ENCODE assay signal across 24 cellular contexts in the genomic region with DNA sequence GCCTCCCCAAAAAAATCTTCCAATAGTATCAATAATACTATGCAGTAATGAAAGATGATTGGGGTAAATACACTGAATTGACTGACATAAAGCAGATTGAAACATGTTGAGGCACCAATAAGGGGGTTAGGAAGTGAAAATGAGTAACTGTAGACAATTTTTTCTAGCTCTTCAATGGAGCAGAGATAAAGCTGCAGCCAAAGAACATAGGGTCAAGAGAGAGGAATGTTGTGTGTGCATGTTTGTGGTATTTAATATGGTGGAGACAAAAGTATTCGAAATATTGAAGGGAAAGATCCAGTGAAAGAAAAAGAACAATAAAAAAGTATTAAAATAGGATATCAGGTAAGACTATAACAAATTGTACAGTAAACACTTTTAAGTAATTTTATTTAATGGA.
DNase-seq lines count a peak whose midpoint lies in the region; ATAC-seq and TF ChIP-seq lines count a peak whose summit lies in the region.
"Had no signal": no experiment of that assay in that cellular context is flagged by ENCODE, and none has a peak within 500 bp of the region (broad histone marks: within the 10 kb centered on the region; RNA-seq: fewer than 3 reads in every experiment).

No MANE protein-coding gene starts in this region.

- H3K56ac ChIP-seq in IMR-90 (ENCODE audit: extremely low read depth, insufficient read depth, low read length) = no peak overlapping the region

- in situ Hi-C loops in IMR-90 (cut with MboI; ENCODE audit: low sequenced_read_pairs) (no loop called here), astrocyte of the spinal cord (cut with HindIII; ENCODE audit: low sequenced_read_pairs) (no loop called here)

- no peak for TF ChIP-seq CTCF in IMR-90 (conservative IDR thresholded peaks at IDR 0.05; ENCODE audit: low read depth, low read length)
- TF ChIP-seq CTCF in astrocyte of the spinal cord (IDR thresholded peaks at IDR 0.05; ENCODE audit: low read depth, low read length) = no peak
- no peak for TF ChIP-seq CTCF in coronary artery (IDR thresholded peaks at IDR 0.05)

- peak; percentile 63 for DNase-seq in IMR-90
- DNase-seq in astrocyte of the spinal cord (ENCODE audit: low read depth, low spot score) = peak; percentile 62
- DNase-seq in glomerular visceral epithelial cell (ENCODE audit: extremely low spot score) = peak; percentile 18
- DNase-seq in stimulated activated CD4-positive, alpha-beta T cell treated with anti-CD3 and anti-CD28 coated beads, Interleukin-4, amount 100 ng/mL, for 24 hours = no peak
- DNase-seq in sciatic nerve (ENCODE audit: low spot score) = no peak
- DNase-seq in coronary artery (ENCODE audit: low spot score) = no peak
- no peak for DNase-seq in NK-92 treated with Interleukin-12 subunit alpha and Interleukin-12 subunit beta, amount 100 ng/mL, for 24 hours (lab: John Stamatoyannopoulos, UW)
- DNase-seq: activated CD4-positive, alpha-beta T cell treated with anti-CD3 and anti-CD28 coated beads, Interleukin-2, amount 50 U/mL, for 48 hours; activated naive CD4-positive, alpha-beta T cell; activated T-cell treated with anti-CD3 and anti-CD28 coated beads, Interleukin-2, amount 50 U/mL, for 72 hours; CD4-positive, CD25-positive, alpha-beta regulatory T cell; DND-41; effector CD8-positive, alpha-beta T cell; NCI-H1417 treated with DMSO at 0.1 percent for 48 hours; NCI-H2029 treated with DMSO at 0.1 percent for 48 hours; NCI-H526 treated with DMSO at 0.1 percent for 48 hours; PC-9; SHP77; small intestine; stimulated activated naive CD8-positive, alpha-beta T cell treated with anti-CD3 and anti-CD28 coated beads, Interleukin-15, Interleukin-2, amounts not matched to agents 100 U/mL and 50 U/mL, for 24 hours; T-helper 17 cell; upper lobe of right lung had no signal

- H2BK15ac ChIP-seq in IMR-90 (ENCODE audit: low read depth, low read length) = no peak overlapping the region

- no peak for TF ChIP-seq POLR2A in IMR-90 (IDR thresholded peaks at IDR 0.05; ENCODE audit: low read depth, low read length)

- intact Hi-C loops in IMR-90 (cut with micrococcal nuclease) (no loop called here), sciatic nerve (cut with DNase I) (no loop called here)

- H4K91ac ChIP-seq in IMR-90 (ENCODE audit: insufficient read depth, low read depth, low read length) = no peak overlapping the region

- TF ChIP-seq RAD21 in IMR-90 (IDR thresholded peaks at IDR 0.05; ENCODE audit: low read length) = no peak

- H3K36me3 ChIP-seq in IMR-90 (ENCODE audit: control insufficient read depth, insufficient read depth, low read length) = no peaks in the 10 kb centered on the region
- H3K36me3 ChIP-seq: upper lobe of right lung had no signal

- no peak overlapping the region for H2AFZ ChIP-seq in IMR-90 (replicated peaks; ENCODE audit: low read length, poor library complexity)
- H2AFZ ChIP-seq: PC-9 had no signal

- H3K9me3 ChIP-seq in IMR-90 (ENCODE audit: control insufficient read depth, insufficient read depth, low read length) = no peaks in the 10 kb centered on the region
- H3K9me3 ChIP-seq: upper lobe of right lung had no signal

- H2BK5ac ChIP-seq in IMR-90 (ENCODE audit: low read depth, low read length, poor library complexity, severe bottlenecking) = peak overlapping the region; percentile 94

- POLR2A ChIA-PET in IMR-90 (lab: Charles Lee; ENCODE audit: unreplicated experiment) = no interaction called here

- dilution Hi-C loops in IMR-90 (cut with HindIII; ENCODE audit: low sequenced_read_pairs, unreplicated experiment) = no loop called here

- no peaks in the 10 kb centered on the region for H3K9me1 ChIP-seq in IMR-90 (ENCODE audit: insufficient read depth, low read length)

- peak overlapping the region; percentile 12; the same call in 1 of the 2 replicates for H2BK120ac ChIP-seq in IMR-90 (ENCODE audit: low read depth, low read length)

- peak; percentile 35; the same call in 1 of the 2 replicates for ATAC-seq in IMR-90 (ENCODE audit: low read depth)
- no peak for ATAC-seq in sciatic nerve
- ATAC-seq: activated T-cell treated with anti-CD3 and anti-CD28 coated beads, Interleukin-2, amount 50 U/mL, for 72 hours; foreskin keratinocyte; stimulated activated naive CD8-positive, alpha-beta T cell treated with anti-CD3 and anti-CD28 coated beads, Interleukin-15, Interleukin-2, amounts not matched to agents 100 U/mL and 50 U/mL, for 24 hours; T-helper 17 cell; upper lobe of right lung had no signal

- H3K27ac ChIP-seq in IMR-90 (ENCODE audit: insufficient read depth, low read length) (no peak overlapping the region), coronary artery (no peak overlapping the region)
- H3K27ac ChIP-seq: foreskin keratinocyte, HL-60, PC-9, upper lobe of right lung had no signal

- CTCF ChIA-PET in IMR-90 (lab: Yijun Ruan, JAX) = no interaction called here

- H2AK9ac ChIP-seq in IMR-90 (replicated peaks; ENCODE audit: low read depth, low read length, poor library complexity) = no peak overlapping the region

- no peak overlapping the region for H3K18ac ChIP-seq in IMR-90 (ENCODE audit: low read depth, low read length)

- no peak overlapping the region for H3K23ac ChIP-seq in IMR-90 (ENCODE audit: low read depth, low read length)

- no peaks in the 10 kb centered on the region for H3K79me1 ChIP-seq in IMR-90 (ENCODE audit: low read depth in 1 of 2, low read length in 2 of 2)

- H3K27me3 ChIP-seq in IMR-90 (ENCODE audit: control insufficient read depth, insufficient read depth, low read length) = no peaks in the 10 kb centered on the region
- H3K27me3 ChIP-seq: foreskin keratinocyte, upper lobe of right lung had no signal

- H2AK5ac ChIP-seq in IMR-90 (ENCODE audit: low read depth, low read length) = no peak overlapping the region

- H2BK20ac ChIP-seq in IMR-90 (ENCODE audit: low read depth, low read length) = peak overlapping the region; percentile 3; the same call in 1 of the 2 replicates

- no peak overlapping the region for H3K4me3 ChIP-seq in IMR-90 (ENCODE audit: insufficient read depth, low read depth, low read length)
- no peak overlapping the region for H3K4me3 ChIP-seq in astrocyte of the spinal cord (ENCODE audit: low read depth, low read length)
- no peak overlapping the region for H3K4me3 ChIP-seq in coronary artery
- H3K4me3 ChIP-seq: PC-9, upper lobe of right lung had no signal

- no peak overlapping the region for H3K14ac ChIP-seq in IMR-90 (replicated peaks; ENCODE audit: low read depth, low read length)

- H3K4me2 ChIP-seq in IMR-90 (ENCODE audit: low read depth, low read length) = no peak overlapping the region
- H3K4me2 ChIP-seq: PC-9 had no signal

- BruUV-seq in IMR-90 (replicated peaks; lab: Mats Ljungman, UMichigan) = no TSS peak

- H4K8ac ChIP-seq in IMR-90 (ENCODE audit: low read depth in 2 of 2, low read length in 2 of 2) = no peak overlapping the region; a peak in 1 of 4 replicates

- H4K5ac ChIP-seq in IMR-90 (ENCODE audit: low read depth, low read length) = no peak overlapping the region

- H3K4ac ChIP-seq in IMR-90 (ENCODE audit: low read depth, low read length) = no peak overlapping the region

- H4K20me1 ChIP-seq in IMR-90 (ENCODE audit: insufficient read depth, low read length) = no peaks in the 10 kb centered on the region

- H3K4me1 ChIP-seq in IMR-90 (ENCODE audit: control insufficient read depth, insufficient read depth, low read length) = peaks cover 4% of the 10 kb centered on the region
- H3K4me1 ChIP-seq: upper lobe of right lung had no signal

- H3K9ac ChIP-seq in IMR-90 (ENCODE audit: low read depth, low read length) = no peak overlapping the region

- WGBS in IMR-90 (ENCODE audit: extremely low coverage in 2 of 2, insufficient read length in 1 of 2), 2 experiments = 100% methylated on average over 1 of the region's 1 CpG; no CpG with 5 or more reads in 1 of the 2 experiments

TF ChIP-seq in IMR-90, 13 proteins besides CTCF, POLR2A, EP300 and RAD21:
- TF ChIP-seq CHD1 (IDR thresholded peaks at IDR 0.05; ENCODE audit: low read depth, low read length) = no peak
- no peak for TF ChIP-seq RFX5 (IDR thresholded peaks at IDR 0.05; ENCODE audit: low read depth, low read length)
- TF ChIP-seq NFE2L2 (IDR thresholded peaks at IDR 0.05; ENCODE audit: low read depth, low read length) = no peak
- TF ChIP-seq SMC3 (IDR thresholded peaks at IDR 0.05; ENCODE audit: low read depth, low read length) = no peak
- TF ChIP-seq MAFK (IDR thresholded peaks at IDR 0.05; ENCODE audit: low read depth, low read length) = no peak
- no peak for TF ChIP-seq BHLHE40 (IDR thresholded peaks at IDR 0.05; ENCODE audit: low read depth, low read length)
- TF ChIP-seq, protein P1, sequence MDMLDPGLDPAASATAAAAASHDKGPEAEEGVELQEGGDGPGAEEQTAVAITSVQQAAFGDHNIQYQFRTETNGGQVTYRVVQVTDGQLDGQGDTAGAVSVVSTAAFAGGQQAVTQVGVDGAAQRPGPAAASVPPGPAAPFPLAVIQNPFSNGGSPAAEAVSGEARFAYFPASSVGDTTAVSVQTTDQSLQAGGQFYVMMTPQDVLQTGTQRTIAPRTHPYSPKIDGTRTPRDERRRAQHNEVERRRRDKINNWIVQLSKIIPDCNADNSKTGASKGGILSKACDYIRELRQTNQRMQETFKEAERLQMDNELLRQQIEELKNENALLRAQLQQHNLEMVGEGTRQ (IDR thresholded peaks at IDR 0.05; ENCODE audit: low read depth, low read length) = no peak
- no peak for TF ChIP-seq MAZ (IDR thresholded peaks at IDR 0.05; ENCODE audit: borderline replicate concordance, low read depth, low read length)

Comparison
In these comparisons a context has a peak if more than half of its experiments do, and no peak if none do; other contexts are left out.
1. DNase-seq: peak in IMR-90 (single experiment), astrocyte of the spinal cord (single experiment) and glomerular visceral epithelial cell (single experiment); none in stimulated activated CD4-positive, alpha-beta T cell treated with anti-CD3 and anti-CD28 coated beads, Interleukin-4, amount 100 ng/mL, for 24 hours (single experiment), sciatic nerve (single experiment), coronary artery (single experiment) and NK-92 treated with Interleukin-12 subunit alpha and Interleukin-12 subunit beta, amount 100 ng/mL, for 24 hours (single experiment).